ENCODE assay signal across 1 cellular context in the genomic region with DNA sequence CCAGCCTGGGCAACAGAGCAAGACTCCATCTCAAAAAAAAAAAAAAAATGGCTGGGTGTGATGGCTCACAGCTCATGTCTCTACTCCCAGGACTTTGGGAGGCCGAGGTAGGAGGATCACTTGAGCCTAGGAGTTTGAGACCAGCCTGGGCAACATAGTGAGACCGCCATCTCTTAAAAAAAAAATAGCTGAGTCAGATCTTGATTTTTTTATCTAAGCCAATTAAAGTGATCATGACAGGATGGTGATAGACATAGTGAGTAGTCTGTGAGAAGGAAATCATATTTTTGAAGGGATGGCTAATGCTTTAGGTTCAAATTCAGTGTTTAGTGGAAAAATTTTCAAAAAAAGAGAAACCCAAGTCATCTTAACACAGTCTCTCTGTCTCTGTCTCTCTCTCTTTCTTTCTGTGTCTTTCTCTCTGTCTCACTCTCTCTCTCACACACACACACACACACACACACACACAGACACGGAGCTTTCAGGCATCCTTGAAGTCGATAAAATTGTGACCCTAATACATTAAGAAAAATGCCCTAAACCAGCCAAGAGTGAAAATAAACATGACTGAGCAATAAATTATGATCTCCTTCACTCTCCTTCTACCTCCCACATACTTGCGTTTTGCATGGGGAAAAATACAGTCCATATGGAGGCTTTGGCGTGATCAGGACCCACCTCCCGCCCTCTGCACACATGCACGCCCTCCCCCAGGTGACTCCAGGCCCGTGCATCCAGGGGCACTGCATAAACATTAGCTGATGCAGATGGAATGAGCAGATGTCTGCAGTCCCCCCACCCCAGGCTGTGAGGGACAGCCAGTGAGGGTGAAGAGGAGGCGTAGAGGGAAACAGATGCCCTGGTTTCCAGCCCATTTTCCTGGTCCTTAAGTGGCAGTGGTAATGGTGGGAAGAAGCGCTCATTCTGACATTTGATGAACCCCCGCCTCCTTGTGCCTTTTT.
TF ChIP-seq lines count a peak whose summit lies in the region.

No MANE protein-coding gene starts in this region.

TF ChIP-seq in SK-N-SH, 30 proteins besides CTCF, POLR2A, EP300 and RAD21 (continued from another document):
- TF ChIP-seq, protein P1, sequence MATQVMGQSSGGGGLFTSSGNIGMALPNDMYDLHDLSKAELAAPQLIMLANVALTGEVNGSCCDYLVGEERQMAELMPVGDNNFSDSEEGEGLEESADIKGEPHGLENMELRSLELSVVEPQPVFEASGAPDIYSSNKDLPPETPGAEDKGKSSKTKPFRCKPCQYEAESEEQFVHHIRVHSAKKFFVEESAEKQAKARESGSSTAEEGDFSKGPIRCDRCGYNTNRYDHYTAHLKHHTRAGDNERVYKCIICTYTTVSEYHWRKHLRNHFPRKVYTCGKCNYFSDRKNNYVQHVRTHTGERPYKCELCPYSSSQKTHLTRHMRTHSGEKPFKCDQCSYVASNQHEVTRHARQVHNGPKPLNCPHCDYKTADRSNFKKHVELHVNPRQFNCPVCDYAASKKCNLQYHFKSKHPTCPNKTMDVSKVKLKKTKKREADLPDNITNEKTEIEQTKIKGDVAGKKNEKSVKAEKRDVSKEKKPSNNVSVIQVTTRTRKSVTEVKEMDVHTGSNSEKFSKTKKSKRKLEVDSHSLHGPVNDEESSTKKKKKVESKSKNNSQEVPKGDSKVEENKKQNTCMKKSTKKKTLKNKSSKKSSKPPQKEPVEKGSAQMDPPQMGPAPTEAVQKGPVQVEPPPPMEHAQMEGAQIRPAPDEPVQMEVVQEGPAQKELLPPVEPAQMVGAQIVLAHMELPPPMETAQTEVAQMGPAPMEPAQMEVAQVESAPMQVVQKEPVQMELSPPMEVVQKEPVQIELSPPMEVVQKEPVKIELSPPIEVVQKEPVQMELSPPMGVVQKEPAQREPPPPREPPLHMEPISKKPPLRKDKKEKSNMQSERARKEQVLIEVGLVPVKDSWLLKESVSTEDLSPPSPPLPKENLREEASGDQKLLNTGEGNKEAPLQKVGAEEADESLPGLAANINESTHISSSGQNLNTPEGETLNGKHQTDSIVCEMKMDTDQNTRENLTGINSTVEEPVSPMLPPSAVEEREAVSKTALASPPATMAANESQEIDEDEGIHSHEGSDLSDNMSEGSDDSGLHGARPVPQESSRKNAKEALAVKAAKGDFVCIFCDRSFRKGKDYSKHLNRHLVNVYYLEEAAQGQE (IDR thresholded peaks at IDR 0.05; ENCODE audit: low read depth, low read length): no peak
- no peak for TF ChIP-seq EZH2phosphoT487 (IDR thresholded peaks at IDR 0.05; ENCODE audit: borderline replicate concordance, low read depth)
- TF ChIP-seq FOSL2 (IDR thresholded peaks at IDR 0.05; ENCODE audit: borderline replicate concordance, low read depth): no peak
- TF ChIP-seq, protein P2, sequence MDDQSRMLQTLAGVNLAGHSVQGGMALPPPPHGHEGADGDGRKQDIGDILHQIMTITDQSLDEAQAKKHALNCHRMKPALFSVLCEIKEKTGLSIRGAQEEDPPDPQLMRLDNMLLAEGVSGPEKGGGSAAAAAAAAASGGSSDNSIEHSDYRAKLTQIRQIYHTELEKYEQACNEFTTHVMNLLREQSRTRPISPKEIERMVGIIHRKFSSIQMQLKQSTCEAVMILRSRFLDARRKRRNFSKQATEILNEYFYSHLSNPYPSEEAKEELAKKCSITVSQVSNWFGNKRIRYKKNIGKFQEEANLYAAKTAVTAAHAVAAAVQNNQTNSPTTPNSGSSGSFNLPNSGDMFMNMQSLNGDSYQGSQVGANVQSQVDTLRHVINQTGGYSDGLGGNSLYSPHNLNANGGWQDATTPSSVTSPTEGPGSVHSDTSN (IDR thresholded peaks at IDR 0.05): no peak
- TF ChIP-seq RCOR1 (IDR thresholded peaks at IDR 0.05; ENCODE audit: low read length): no peak
- TF ChIP-seq, protein P3, sequence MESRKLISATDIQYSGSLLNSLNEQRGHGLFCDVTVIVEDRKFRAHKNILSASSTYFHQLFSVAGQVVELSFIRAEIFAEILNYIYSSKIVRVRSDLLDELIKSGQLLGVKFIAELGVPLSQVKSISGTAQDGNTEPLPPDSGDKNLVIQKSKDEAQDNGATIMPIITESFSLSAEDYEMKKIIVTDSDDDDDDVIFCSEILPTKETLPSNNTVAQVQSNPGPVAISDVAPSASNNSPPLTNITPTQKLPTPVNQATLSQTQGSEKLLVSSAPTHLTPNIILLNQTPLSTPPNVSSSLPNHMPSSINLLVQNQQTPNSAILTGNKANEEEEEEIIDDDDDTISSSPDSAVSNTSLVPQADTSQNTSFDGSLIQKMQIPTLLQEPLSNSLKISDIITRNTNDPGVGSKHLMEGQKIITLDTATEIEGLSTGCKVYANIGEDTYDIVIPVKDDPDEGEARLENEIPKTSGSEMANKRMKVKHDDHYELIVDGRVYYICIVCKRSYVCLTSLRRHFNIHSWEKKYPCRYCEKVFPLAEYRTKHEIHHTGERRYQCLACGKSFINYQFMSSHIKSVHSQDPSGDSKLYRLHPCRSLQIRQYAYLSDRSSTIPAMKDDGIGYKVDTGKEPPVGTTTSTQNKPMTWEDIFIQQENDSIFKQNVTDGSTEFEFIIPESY (IDR thresholded peaks at IDR 0.05; ENCODE audit: borderline replicate concordance, low read depth): no peak
- TF ChIP-seq, protein P4, sequence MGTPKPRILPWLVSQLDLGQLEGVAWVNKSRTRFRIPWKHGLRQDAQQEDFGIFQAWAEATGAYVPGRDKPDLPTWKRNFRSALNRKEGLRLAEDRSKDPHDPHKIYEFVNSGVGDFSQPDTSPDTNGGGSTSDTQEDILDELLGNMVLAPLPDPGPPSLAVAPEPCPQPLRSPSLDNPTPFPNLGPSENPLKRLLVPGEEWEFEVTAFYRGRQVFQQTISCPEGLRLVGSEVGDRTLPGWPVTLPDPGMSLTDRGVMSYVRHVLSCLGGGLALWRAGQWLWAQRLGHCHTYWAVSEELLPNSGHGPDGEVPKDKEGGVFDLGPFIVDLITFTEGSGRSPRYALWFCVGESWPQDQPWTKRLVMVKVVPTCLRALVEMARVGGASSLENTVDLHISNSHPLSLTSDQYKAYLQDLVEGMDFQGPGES (IDR thresholded peaks at IDR 0.05; ENCODE audit: low read depth, low read length): no peak
- no peak for TF ChIP-seq POLR2AphosphoS5 (IDR thresholded peaks at IDR 0.05; ENCODE audit: low read depth, low read length)
- no peak for TF ChIP-seq NRF1 (IDR thresholded peaks at IDR 0.05; ENCODE audit: low read depth, low read length)
- no peak for TF ChIP-seq CHD2 (IDR thresholded peaks at IDR 0.05; ENCODE audit: low read length, partially characterized antibody)
- TF ChIP-seq, protein P5, sequence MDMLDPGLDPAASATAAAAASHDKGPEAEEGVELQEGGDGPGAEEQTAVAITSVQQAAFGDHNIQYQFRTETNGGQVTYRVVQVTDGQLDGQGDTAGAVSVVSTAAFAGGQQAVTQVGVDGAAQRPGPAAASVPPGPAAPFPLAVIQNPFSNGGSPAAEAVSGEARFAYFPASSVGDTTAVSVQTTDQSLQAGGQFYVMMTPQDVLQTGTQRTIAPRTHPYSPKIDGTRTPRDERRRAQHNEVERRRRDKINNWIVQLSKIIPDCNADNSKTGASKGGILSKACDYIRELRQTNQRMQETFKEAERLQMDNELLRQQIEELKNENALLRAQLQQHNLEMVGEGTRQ (IDR thresholded peaks at IDR 0.05; ENCODE audit: borderline replicate concordance, low read depth, low read length): no peak
- no peak for TF ChIP-seq MXI1 (IDR thresholded peaks at IDR 0.05; ENCODE audit: low read depth, low read length)
- no peak for TF ChIP-seq GATA2 (CRISPR knock-in tag; IDR thresholded peaks at IDR 0.05)
- no peak for TF ChIP-seq SMC3 (IDR thresholded peaks at IDR 0.05; ENCODE audit: low read depth, low read length)
- no peak for TF ChIP-seq ELF1 (IDR thresholded peaks at IDR 0.05)
- no peak for TF ChIP-seq FOXJ3 (CRISPR knock-in tag; IDR thresholded peaks at IDR 0.05)
- no peak for TF ChIP-seq TEAD4 (IDR thresholded peaks at IDR 0.05; ENCODE audit: borderline replicate concordance, insufficient read depth)
TF ChIP-seq in SK-N-SH: peak in this region for 0.
